Comparison of ENCODE assay signal across 28 cellular contexts in the genomic region with DNA sequence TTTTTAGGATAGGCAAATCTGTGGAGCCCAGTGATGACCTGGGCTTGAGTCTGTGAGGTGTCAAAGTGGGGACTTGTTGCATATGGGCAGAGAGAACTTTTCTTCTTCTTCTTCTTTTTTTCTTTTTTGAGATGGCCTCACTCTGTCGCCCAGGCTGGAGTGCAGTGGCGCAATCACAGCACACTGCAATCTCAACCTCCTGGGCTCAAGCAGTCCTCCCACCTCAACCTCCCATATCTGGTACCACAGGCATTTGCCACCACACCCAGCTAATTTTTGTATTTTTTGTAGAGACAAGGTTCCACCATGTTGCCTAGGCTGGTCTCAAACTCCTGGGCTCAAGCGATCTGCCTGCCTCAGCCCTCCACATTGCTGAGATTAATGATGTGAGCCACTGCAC.
"Had no signal": no experiment of that assay in that cellular context is flagged by ENCODE, and none has a peak within 500 bp of the region (broad histone marks: within the 10 kb centered on the region; RNA-seq: fewer than 3 reads in every experiment).

No MANE protein-coding gene starts in this region.

- H3K9me3 ChIP-seq: body of pancreas, colonic mucosa had no signal

- H3K27ac ChIP-seq: body of pancreas, brain microvascular endothelial cell, breast epithelium, colonic mucosa, VCaP had no signal

- H3K4me3 ChIP-seq: body of pancreas, breast epithelium, colonic mucosa had no signal

- DNase-seq: activated B cell treated with CpG ODN at 0.5 μM for 24 hours; activated CD4-positive, alpha-beta memory T cell treated with anti-CD3 and anti-CD28 coated beads for 36 hours; activated CD4-positive, alpha-beta T cell treated with anti-CD3 and anti-CD28 coated beads for 4 hours; activated CD4-positive, alpha-beta T cell treated with anti-CD3 and anti-CD28 coated beads, Interleukin-2, amount 10 ng/mL, durations not matched to agents 24 days and 14 days; activated CD4-positive, alpha-beta T cell treated with anti-CD3 and anti-CD28 coated beads, Interleukin-2, amount 50 U/mL, for 1 hour; activated CD4-positive, alpha-beta T cell treated with anti-CD3 and anti-CD28 coated beads, Interleukin-2, amount 50 U/mL, for 4 hours; activated CD4-positive, CD25-positive, alpha-beta regulatory T cell treated with anti-CD3 and anti-CD28 coated beads, Interleukin-2, amount 50 U/mL, for 72 hours; activated CD8-positive, alpha-beta memory T cell treated with anti-CD3 and anti-CD28 coated beads for 24 hours; activated CD8-positive, alpha-beta memory T cell treated with anti-CD3 and anti-CD28 coated beads, Interleukin-2, amount 10 ng/mL, durations not matched to agents 7 days and 5 days; activated CD8-positive, alpha-beta memory T cell treated with anti-CD3 and anti-CD28 coated beads, Interleukin-2, amount 50 U/mL, for 48 hours; activated CD8-positive, alpha-beta T cell treated with anti-CD3 and anti-CD28 coated beads, Interleukin-2, amount 10 ng/mL, durations not matched to agents 7 days and 5 days; activated effector memory CD4-positive, alpha-beta T cell treated with Interleukin-2 at 50 U/mL for 16 hours; activated gamma-delta T cell; activated naive CD4-positive, alpha-beta T cell treated with anti-CD3 and anti-CD28 coated beads, Interleukin-2, amount 10 ng/mL, durations not matched to agents 7 days and 5 days; activated naive CD4-positive, alpha-beta T cell treated with Interleukin-2 at 50 U/mL for 16 hours; activated naive CD8-positive, alpha-beta T cell treated with anti-CD3 and anti-CD28 coated beads, Interleukin-2, amount 10 ng/mL, durations not matched to agents 7 days and 5 days; activated naive CD8-positive, alpha-beta T cell treated with anti-CD3 and anti-CD28 coated beads, Interleukin-2, amount 50 U/mL, for 24 hours; activated T-cell treated with anti-CD3 and anti-CD28 coated beads, Interleukin-2, amount 50 U/mL, for 24 hours; activated T-cell treated with anti-CD3 and anti-CD28 coated beads, Interleukin-2, amount 50 U/mL, for 48 hours; amniotic stem cell; aorta; body of pancreas; brain microvascular endothelial cell; cerebellar nuclear complex; colonic mucosa; T-helper 17 cell had no signal

- H3K4me1 ChIP-seq: body of pancreas, breast epithelium, colonic mucosa had no signal

- H3K36me3 ChIP-seq: brain microvascular endothelial cell, breast epithelium, colonic mucosa had no signal

- H3K27me3 ChIP-seq: body of pancreas, brain microvascular endothelial cell, breast epithelium, colonic mucosa had no signal
